Comparison of ENCODE assay signal across 2 cellular contexts in the genomic region with DNA sequence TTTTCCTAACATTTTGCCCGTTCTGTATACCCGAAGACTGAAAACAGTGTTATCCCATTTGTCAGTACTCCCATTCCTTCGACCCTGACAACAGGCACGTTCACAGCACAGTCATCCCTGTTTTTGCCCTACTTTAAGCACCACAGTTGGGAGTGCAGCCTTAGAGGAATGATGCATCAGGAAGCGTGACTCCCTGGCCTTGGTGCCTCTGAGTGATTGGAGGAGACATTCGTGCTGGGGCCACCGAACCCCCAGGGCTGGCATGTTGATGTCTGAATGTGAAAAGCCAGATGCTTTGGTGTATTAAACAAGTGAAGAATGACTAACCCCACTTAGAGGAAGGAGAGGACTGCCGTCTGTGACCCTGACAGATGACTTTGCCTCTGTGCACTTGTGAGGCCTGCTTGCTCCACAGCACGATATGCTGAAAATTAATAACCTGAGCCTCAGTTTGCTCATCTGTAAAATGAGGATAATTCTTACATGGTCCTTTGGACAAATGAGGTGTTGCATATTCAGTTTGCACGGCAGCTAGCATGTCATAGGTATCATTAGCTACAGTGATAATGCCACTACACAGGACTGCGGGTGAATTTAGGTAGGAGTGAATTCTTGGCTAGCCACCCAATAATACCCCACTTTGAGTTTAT.
TF ChIP-seq lines count a peak whose summit lies in the region.

No MANE protein-coding gene starts in this region.

TF ChIP-seq in IMR-90, 13 proteins besides CTCF, POLR2A, EP300 and RAD21:
- TF ChIP-seq CEBPB (IDR thresholded peaks at IDR 0.05; ENCODE audit: low read depth, low read length) (peak; percentile 30; the same call in 1 of the 2 replicates), NFE2L2 (IDR thresholded peaks at IDR 0.05; ENCODE audit: low read depth, low read length) (no peak; the same call in 1 of the 2 replicates), MAZ (IDR thresholded peaks at IDR 0.05; ENCODE audit: borderline replicate concordance, low read depth, low read length) (peak; percentile 64), MXI1 (IDR thresholded peaks at IDR 0.05; ENCODE audit: borderline replicate concordance, low read depth, low read length) (no peak), CHD1 (IDR thresholded peaks at IDR 0.05; ENCODE audit: low read depth, low read length) (peak; percentile 23; the same call in 1 of the 2 replicates), RCOR1 (IDR thresholded peaks at IDR 0.05; ENCODE audit: insufficient replicate concordance, low read length) (peak; percentile 97), BHLHE40 (IDR thresholded peaks at IDR 0.05; ENCODE audit: low read depth, low read length) (peak; percentile 98), FOS (IDR thresholded peaks at IDR 0.05; ENCODE audit: low read depth, low read length) (peak; percentile 73)
- TF ChIP-seq, protein P1, sequence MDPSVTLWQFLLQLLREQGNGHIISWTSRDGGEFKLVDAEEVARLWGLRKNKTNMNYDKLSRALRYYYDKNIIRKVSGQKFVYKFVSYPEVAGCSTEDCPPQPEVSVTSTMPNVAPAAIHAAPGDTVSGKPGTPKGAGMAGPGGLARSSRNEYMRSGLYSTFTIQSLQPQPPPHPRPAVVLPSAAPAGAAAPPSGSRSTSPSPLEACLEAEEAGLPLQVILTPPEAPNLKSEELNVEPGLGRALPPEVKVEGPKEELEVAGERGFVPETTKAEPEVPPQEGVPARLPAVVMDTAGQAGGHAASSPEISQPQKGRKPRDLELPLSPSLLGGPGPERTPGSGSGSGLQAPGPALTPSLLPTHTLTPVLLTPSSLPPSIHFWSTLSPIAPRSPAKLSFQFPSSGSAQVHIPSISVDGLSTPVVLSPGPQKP (IDR thresholded peaks at IDR 0.05; ENCODE audit: borderline replicate concordance, low read depth, low read length), result no peak
- TF ChIP-seq, protein P2, sequence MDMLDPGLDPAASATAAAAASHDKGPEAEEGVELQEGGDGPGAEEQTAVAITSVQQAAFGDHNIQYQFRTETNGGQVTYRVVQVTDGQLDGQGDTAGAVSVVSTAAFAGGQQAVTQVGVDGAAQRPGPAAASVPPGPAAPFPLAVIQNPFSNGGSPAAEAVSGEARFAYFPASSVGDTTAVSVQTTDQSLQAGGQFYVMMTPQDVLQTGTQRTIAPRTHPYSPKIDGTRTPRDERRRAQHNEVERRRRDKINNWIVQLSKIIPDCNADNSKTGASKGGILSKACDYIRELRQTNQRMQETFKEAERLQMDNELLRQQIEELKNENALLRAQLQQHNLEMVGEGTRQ (IDR thresholded peaks at IDR 0.05; ENCODE audit: low read depth, low read length), result peak; percentile 28

TF ChIP-seq in K562, 482 proteins besides CTCF, POLR2A, EP300 and RAD21:
- TF ChIP-seq RFX7 (CRISPR knock-in tag; IDR thresholded peaks at IDR 0.05) (no peak), POLR2AphosphoS5 (IDR thresholded peaks at IDR 0.05; ENCODE audit: control insufficient read depth, insufficient read depth, low read depth, low read length) (no peak), ARNT (IDR thresholded peaks at IDR 0.05) (no peak), RBM25 (IDR thresholded peaks at IDR 0.05; ENCODE audit: low read depth, low read length, severe bottlenecking) (peak; percentile 7), SMARCA4 (IDR thresholded peaks at IDR 0.05) (no peak)
